Comparison of ENCODE assay signal across 1 cellular context in genomic region chr20:50710492-50711063, GRCh38.
TF ChIP-seq lines count a peak whose summit lies in the region.

No MANE protein-coding gene starts in this region.

TF ChIP-seq in HepG2, 621 proteins besides CTCF, POLR2A, EP300 and RAD21 (continued from another document and continues in another):
- TF ChIP-seq MXD3 (CRISPR knock-in tag; IDR thresholded peaks at IDR 0.05) (no peak), SMARCC2 (IDR thresholded peaks at IDR 0.05) (no peak), ZFP91 (CRISPR knock-in tag; IDR thresholded peaks at IDR 0.05; ENCODE audit: borderline replicate concordance) (0 out of 2 replicates have a peak, but pooled peaks have one; percentile 46), RFXAP (CRISPR knock-in tag; IDR thresholded peaks at IDR 0.05; ENCODE audit: borderline replicate concordance) (no peak), SALL1 (CRISPR knock-in tag; IDR thresholded peaks at IDR 0.05) (peak; percentile 69), GPN1 (CRISPR knock-in tag; IDR thresholded peaks at IDR 0.05; ENCODE audit: borderline replicate concordance) (peak; percentile 60; the same call in 1 of the 2 replicates), CBX1 (IDR thresholded peaks at IDR 0.05; ENCODE audit: low read depth) (no peak), IKZF1 (IDR thresholded peaks at IDR 0.05) (no peak), TFAP4 (IDR thresholded peaks at IDR 0.05; ENCODE audit: borderline replicate concordance, low read depth) (no peak), ZNF747 (CRISPR knock-in tag; IDR thresholded peaks at IDR 0.05; ENCODE audit: borderline replicate concordance) (no peak), IRF9 (CRISPR knock-in tag; IDR thresholded peaks at IDR 0.05; ENCODE audit: borderline replicate concordance) (no peak), KDM1A (CRISPR knock-in tag; IDR thresholded peaks at IDR 0.05) (no peak), ZNF776 (CRISPR knock-in tag; IDR thresholded peaks at IDR 0.05) (no peak), IKZF4 (CRISPR knock-in tag; IDR thresholded peaks at IDR 0.05; ENCODE audit: borderline replicate concordance, low read depth, not compliant biosample characterization) (no peak), ZSCAN31 (CRISPR knock-in tag; IDR thresholded peaks at IDR 0.05; ENCODE audit: low read depth) (no peak), ELF3 (CRISPR knock-in tag; IDR thresholded peaks at IDR 0.05) (peak; percentile 82), ZSCAN21 (CRISPR knock-in tag; IDR thresholded peaks at IDR 0.05; ENCODE audit: borderline replicate concordance) (no peak), ETV5 (CRISPR knock-in tag; IDR thresholded peaks at IDR 0.05; ENCODE audit: borderline replicate concordance) (peak; percentile 91), CHCHD3 (CRISPR knock-in tag; IDR thresholded peaks at IDR 0.05) (no peak), ZFYVE20 (CRISPR knock-in tag; IDR thresholded peaks at IDR 0.05; ENCODE audit: borderline replicate concordance, low read depth) (no peak), ZNF782 (CRISPR knock-in tag; IDR thresholded peaks at IDR 0.05; ENCODE audit: borderline replicate concordance) (no peak), NFATC3 (CRISPR knock-in tag; IDR thresholded peaks at IDR 0.05) (no peak), HNF1A (IDR thresholded peaks at IDR 0.05; ENCODE audit: low read depth) (no peak), HNF1A (CRISPR knock-in tag; IDR thresholded peaks at IDR 0.05; ENCODE audit: borderline replicate concordance) (no peak), ZHX2 (IDR thresholded peaks at IDR 0.05; ENCODE audit: low read depth) (no peak), ZHX2 (CRISPR knock-in tag; IDR thresholded peaks at IDR 0.05; ENCODE audit: borderline replicate concordance) (no peak), ZNF253 (CRISPR knock-in tag; IDR thresholded peaks at IDR 0.05; ENCODE audit: borderline replicate concordance) (no peak), ZNF777 (CRISPR knock-in tag; IDR thresholded peaks at IDR 0.05) (0 out of 2 replicates have a peak, but pooled peaks have one; percentile 12), ZNF124 (CRISPR knock-in tag; IDR thresholded peaks at IDR 0.05) (no peak), MAFK (conservative IDR thresholded peaks at IDR 0.05 in 1 of 2, IDR thresholded peaks at IDR 0.05 in 1 of 2; ENCODE audit: low read length in 2 of 2) (no peak), HDAC6 (IDR thresholded peaks at IDR 0.05; ENCODE audit: low read depth, low read length) (no peak), RARA (CRISPR knock-in tag; IDR thresholded peaks at IDR 0.05) (peak; percentile 53), NR2F2 (IDR thresholded peaks at IDR 0.05; ENCODE audit: borderline replicate concordance, low read depth) (no peak), PLRG1 (conservative IDR thresholded peaks at IDR 0.05) (no peak), MBNL3 (CRISPR knock-in tag; conservative IDR thresholded peaks at IDR 0.05) (no peak)
- TF ChIP-seq, protein P1, sequence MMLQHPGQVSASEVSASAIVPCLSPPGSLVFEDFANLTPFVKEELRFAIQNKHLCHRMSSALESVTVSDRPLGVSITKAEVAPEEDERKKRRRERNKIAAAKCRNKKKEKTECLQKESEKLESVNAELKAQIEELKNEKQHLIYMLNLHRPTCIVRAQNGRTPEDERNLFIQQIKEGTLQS (CRISPR knock-in tag; IDR thresholded peaks at IDR 0.05), result no peak
- TF ChIP-seq, protein P2, sequence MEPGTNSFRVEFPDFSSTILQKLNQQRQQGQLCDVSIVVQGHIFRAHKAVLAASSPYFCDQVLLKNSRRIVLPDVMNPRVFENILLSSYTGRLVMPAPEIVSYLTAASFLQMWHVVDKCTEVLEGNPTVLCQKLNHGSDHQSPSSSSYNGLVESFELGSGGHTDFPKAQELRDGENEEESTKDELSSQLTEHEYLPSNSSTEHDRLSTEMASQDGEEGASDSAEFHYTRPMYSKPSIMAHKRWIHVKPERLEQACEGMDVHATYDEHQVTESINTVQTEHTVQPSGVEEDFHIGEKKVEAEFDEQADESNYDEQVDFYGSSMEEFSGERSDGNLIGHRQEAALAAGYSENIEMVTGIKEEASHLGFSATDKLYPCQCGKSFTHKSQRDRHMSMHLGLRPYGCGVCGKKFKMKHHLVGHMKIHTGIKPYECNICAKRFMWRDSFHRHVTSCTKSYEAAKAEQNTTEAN (CRISPR knock-in tag; conservative IDR thresholded peaks at IDR 0.05), result no peak
- TF ChIP-seq, protein P3, sequence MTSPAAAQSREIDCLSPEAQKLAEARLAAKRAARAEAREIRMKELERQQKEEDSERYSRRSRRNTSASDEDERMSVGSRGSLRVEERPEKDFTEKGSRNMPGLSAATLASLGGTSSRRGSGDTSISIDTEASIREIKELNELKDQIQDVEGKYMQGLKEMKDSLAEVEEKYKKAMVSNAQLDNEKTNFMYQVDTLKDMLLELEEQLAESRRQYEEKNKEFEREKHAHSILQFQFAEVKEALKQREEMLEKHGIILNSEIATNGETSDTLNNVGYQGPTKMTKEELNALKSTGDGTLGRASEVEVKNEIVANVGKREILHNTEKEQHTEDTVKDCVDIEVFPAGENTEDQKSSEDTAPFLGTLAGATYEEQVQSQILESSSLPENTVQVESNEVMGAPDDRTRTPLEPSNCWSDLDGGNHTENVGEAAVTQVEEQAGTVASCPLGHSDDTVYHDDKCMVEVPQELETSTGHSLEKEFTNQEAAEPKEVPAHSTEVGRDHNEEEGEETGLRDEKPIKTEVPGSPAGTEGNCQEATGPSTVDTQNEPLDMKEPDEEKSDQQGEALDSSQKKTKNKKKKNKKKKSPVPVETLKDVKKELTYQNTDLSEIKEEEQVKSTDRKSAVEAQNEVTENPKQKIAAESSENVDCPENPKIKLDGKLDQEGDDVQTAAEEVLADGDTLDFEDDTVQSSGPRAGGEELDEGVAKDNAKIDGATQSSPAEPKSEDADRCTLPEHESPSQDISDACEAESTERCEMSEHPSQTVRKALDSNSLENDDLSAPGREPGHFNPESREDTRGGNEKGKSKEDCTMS (CRISPR knock-in tag; conservative IDR thresholded peaks at IDR 0.05), result no peak
- TF ChIP-seq, protein P4, sequence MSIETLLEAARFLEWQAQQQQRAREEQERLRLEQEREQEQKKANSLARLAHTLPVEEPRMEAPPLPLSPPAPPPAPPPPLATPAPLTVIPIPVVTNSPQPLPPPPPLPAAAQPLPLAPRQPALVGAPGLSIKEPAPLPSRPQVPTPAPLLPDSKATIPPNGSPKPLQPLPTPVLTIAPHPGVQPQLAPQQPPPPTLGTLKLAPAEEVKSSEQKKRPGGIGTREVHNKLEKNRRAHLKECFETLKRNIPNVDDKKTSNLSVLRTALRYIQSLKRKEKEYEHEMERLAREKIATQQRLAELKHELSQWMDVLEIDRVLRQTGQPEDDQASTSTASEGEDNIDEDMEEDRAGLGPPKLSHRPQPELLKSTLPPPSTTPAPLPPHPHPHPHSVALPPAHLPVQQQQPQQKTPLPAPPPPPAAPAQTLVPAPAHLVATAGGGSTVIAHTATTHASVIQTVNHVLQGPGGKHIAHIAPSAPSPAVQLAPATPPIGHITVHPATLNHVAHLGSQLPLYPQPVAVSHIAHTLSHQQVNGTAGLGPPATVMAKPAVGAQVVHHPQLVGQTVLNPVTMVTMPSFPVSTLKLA (IDR thresholded peaks at IDR 0.05), result no peak
- TF ChIP-seq, protein P5, sequence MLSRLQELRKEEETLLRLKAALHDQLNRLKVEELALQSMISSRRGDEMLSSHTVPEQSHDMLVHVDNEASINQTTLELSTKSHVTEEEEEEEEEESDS (CRISPR knock-in tag; IDR thresholded peaks at IDR 0.05; ENCODE audit: borderline replicate concordance), result no peak
